In the genomic region with DNA sequence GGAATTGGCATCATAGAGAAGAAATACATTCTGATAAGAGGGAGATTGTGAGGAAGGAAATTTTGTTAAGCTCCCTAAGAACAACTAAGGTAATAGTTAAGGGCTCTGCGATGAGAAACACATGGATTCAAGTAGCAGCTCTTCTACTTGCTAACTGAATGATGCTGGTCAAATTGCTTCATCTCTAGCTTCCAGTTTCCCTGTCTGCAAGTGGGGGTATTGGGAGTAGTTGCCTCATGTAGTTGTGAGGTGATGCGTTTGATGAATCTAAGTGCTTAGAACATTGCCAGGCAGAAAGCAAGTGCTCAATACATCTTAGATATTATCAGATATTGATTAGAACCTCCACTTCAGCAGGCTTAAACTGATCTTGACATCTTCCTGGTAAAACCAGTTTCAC, we compare ENCODE assay signal across 4 cellular contexts.
"Had no signal": no experiment of that assay in that cellular context is flagged by ENCODE, and none has a peak within 500 bp of the region (broad histone marks: within the 10 kb centered on the region; RNA-seq: fewer than 3 reads in every experiment).

No MANE protein-coding gene starts in this region.

- DNase-seq: small intestine had no signal

- H3K27ac ChIP-seq: coronary artery, neutrophil had no signal

- H3K36me3 ChIP-seq: neutrophil had no signal

- H3K27me3 ChIP-seq: neutrophil had no signal

- H3K4me3 ChIP-seq: coronary artery, lung had no signal

- H3K9me3 ChIP-seq: neutrophil had no signal
